Comparison of ENCODE assay signal across 11 cellular contexts in the genomic region with DNA sequence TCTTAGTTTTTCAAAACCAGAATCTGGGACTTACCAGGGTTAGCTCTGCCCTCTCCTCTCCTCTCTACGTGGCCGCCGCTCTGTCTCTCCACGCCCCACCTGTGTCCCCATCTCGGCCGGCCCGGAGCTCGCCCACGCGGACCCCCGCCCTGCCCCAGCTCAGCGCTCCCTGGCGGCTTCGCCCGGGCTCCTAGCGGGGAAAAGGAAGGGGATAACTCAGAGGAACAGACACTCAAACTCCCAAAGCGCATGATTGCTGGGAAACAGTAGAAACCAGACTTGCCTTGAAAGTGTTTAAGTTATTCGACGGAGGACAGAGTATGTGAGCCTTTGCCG. TPM values are rescaled to one million over a fixed set of nuclear protein-coding genes. Genes with fewer than 3 reads are reported as not detected.
DNase-seq lines count a peak whose midpoint lies in the region; ATAC-seq, FAIRE-seq and TF ChIP-seq lines count a peak whose summit lies in the region.
"Had no signal": no experiment of that assay in that cellular context is flagged by ENCODE, and none has a peak within 500 bp of the region (broad histone marks: within the 10 kb centered on the region; RNA-seq: fewer than 3 reads in every experiment).

No MANE protein-coding gene starts in this region.

- DNase-seq in GM10266 (ENCODE audit: extremely low spot score), result no peak
- peak; percentile 32 for DNase-seq in WERI-Rb-1
- DNase-seq in endothelial cell of umbilical vein (ENCODE audit: low read depth, low spot score), result no peak
- no peak for DNase-seq in cardiac septum (ENCODE audit: low spot score)
- no peak for DNase-seq in DMS 273 (lab: John Stamatoyannopoulos, UW; ENCODE audit: unreplicated experiment)
- DNase-seq: activated CD8-positive, alpha-beta memory T cell treated with anti-CD3 and anti-CD28 coated beads, Interleukin-2, amount 50 U/mL, for 48 hours; cortex of kidney; NCI-H1694 treated with DMSO at 0.1 percent for 48 hours had no signal

- no peaks in the 10 kb centered on the region for H3K79me2 ChIP-seq in endothelial cell of umbilical vein (ENCODE audit: control insufficient read depth, insufficient read depth, low read length)

- H3K4me3 ChIP-seq in WERI-Rb-1 (ENCODE audit: low read depth, low read length) (peak overlapping the region; percentile 96), endothelial cell of umbilical vein (replicated peaks in 1 of 3; ENCODE audit: insufficient read depth in 1 of 3, low read depth in 1 of 3, low read length in 3 of 3) (no peak overlapping the region), rectal smooth muscle tissue (ENCODE audit: low read length) (peak overlapping the region; percentile 39)

- H2AFZ ChIP-seq in endothelial cell of umbilical vein (ENCODE audit: low read depth, low read length), result no peak overlapping the region

- TF ChIP-seq CTCF in GM10266 (IDR thresholded peaks at IDR 0.05; ENCODE audit: control insufficient read depth, insufficient read depth, low read depth, missing control alignments) (peak; percentile 7), WERI-Rb-1 (IDR thresholded peaks at IDR 0.05; ENCODE audit: low read depth, low read length) (no peak), endothelial cell of umbilical vein (IDR thresholded peaks at IDR 0.05; ENCODE audit: extremely low read depth in 1 of 2, insufficient read depth in 1 of 2, low read depth in 1 of 2, low read length in 2 of 2) (no peak)

- dilution Hi-C loops in endothelial cell of umbilical vein (cut with MboI; ENCODE audit: extremely low pct_ligation_motif_present, low sequenced_read_pairs), result no loop called here

- no peak overlapping the region for H3K4me2 ChIP-seq in endothelial cell of umbilical vein (ENCODE audit: insufficient read depth, low read length)

- no peaks in the 10 kb centered on the region for H3K9me1 ChIP-seq in endothelial cell of umbilical vein (replicated peaks; ENCODE audit: control insufficient read depth, extremely low read depth, insufficient read depth, low read length)

- TF ChIP-seq POLR2A in endothelial cell of umbilical vein (IDR thresholded peaks at IDR 0.05; ENCODE audit: low read depth, low read length), result no peak

- BruUV-seq in endothelial cell of umbilical vein (replicated peaks; lab: Mats Ljungman, UMichigan), result no TSS peak

- H3K36me3 ChIP-seq in WERI-Rb-1, result peaks cover 90% of the 10 kb centered on the region
- no peaks in the 10 kb centered on the region for H3K36me3 ChIP-seq in endothelial cell of umbilical vein (ENCODE audit: control insufficient read depth in 2 of 2, extremely low read depth in 1 of 2, insufficient read depth in 2 of 2, low read length in 2 of 2)
- no peaks in the 10 kb centered on the region for H3K36me3 ChIP-seq in rectal smooth muscle tissue (ENCODE audit: control insufficient read depth, insufficient read depth, low read length)

- POLR2A ChIA-PET in endothelial cell of umbilical vein (lab: Charles Lee), result no interaction called here

- H3K27me3 ChIP-seq in WERI-Rb-1 (ENCODE audit: insufficient read depth, low read depth, severe bottlenecking) (no peaks in the 10 kb centered on the region), endothelial cell of umbilical vein (ENCODE audit: control insufficient read depth in 2 of 2, insufficient read depth in 2 of 2, low read length in 2 of 2) (peaks cover 88 to 100% of the 10 kb centered on the region in 2 experiments), rectal smooth muscle tissue (ENCODE audit: control insufficient read depth, insufficient read depth, low read length) (peaks cover 52% of the 10 kb centered on the region)

- no peaks in the 10 kb centered on the region for H3K9me3 ChIP-seq in WERI-Rb-1 (ENCODE audit: severe bottlenecking)
- H3K9me3 ChIP-seq in endothelial cell of umbilical vein (replicated peaks; ENCODE audit: control insufficient read depth, insufficient read depth, low read length), result no peaks in the 10 kb centered on the region

- H3K27ac ChIP-seq in WERI-Rb-1 (peak overlapping the region; percentile 97), endothelial cell of umbilical vein (ENCODE audit: insufficient read depth, low read depth, low read length) (no peak overlapping the region), rectal smooth muscle tissue (ENCODE audit: low read depth, low read length) (peak overlapping the region; percentile 12)

- H3K9ac ChIP-seq in endothelial cell of umbilical vein (replicated peaks; ENCODE audit: extremely low read depth, insufficient read depth, low read length) (no peak overlapping the region), rectal smooth muscle tissue (ENCODE audit: low read length) (no peak overlapping the region)

- FAIRE-seq in endothelial cell of umbilical vein (lab: Jason Lieb, UNC), result no peak

- ATAC-seq in GM19455 (IDR thresholded peaks at IDR 0.05; ENCODE audit: unreplicated experiment) (no peak), GM21723 (IDR thresholded peaks at IDR 0.05; ENCODE audit: unreplicated experiment) (no peak)

- intact Hi-C loops in endothelial cell of umbilical vein (cut with micrococcal nuclease), result loop anchor here (10.0 kb wide), 1 partner anchor 523 kb away; no protein-coding TSS in a partner anchor
- intact Hi-C loops in cardiac septum (cut with DNase I), result no loop called here

- H3K4me1 ChIP-seq in endothelial cell of umbilical vein (ENCODE audit: control insufficient read depth, extremely low read depth, insufficient read depth, low read length), result peaks cover 23% of the 10 kb centered on the region
- peaks cover 3% of the 10 kb centered on the region for H3K4me1 ChIP-seq in rectal smooth muscle tissue (ENCODE audit: control insufficient read depth, insufficient read depth, low read length)

- CTCF ChIA-PET in endothelial cell of umbilical vein (lab: Charles Lee), result interaction anchor here (1.0 kb wide), 1 partner anchor 12 kb away, joined by 4 read pairs; no protein-coding TSS in a partner anchor

- H4K20me1 ChIP-seq in endothelial cell of umbilical vein (replicated peaks; ENCODE audit: control insufficient read depth, extremely low read depth, insufficient read depth, low read length), result no peaks in the 10 kb centered on the region

TF ChIP-seq in endothelial cell of umbilical vein, 7 proteins besides CTCF, POLR2A, EP300 and RAD21:
- TF ChIP-seq JUN (IDR thresholded peaks at IDR 0.05; ENCODE audit: borderline replicate concordance, insufficient read depth, insufficient read length, low read depth) (no peak), MAX (IDR thresholded peaks at IDR 0.05; ENCODE audit: insufficient read depth, insufficient read length) (no peak), EZH2 (IDR thresholded peaks at IDR 0.05; ENCODE audit: borderline replicate concordance, low read depth, low read length, severe bottlenecking) (peak; percentile 91)

RNA-seq across cellular contexts. Expression of gene ISL2, which starts 5.4 kb away (rescaled TPM):
- total RNA-seq in endothelial cell of umbilical vein (not detected in 2 replicates), cardiac septum (not detected)
- polyA plus RNA-seq in endothelial cell of umbilical vein, result 0.05 and 0.10 TPM in 2 replicates
- polyA plus RNA-seq in endothelial cell of umbilical vein (2011; cell fraction: cytosol; rRNA removed), result 0.06 TPM in 1 of 2 replicates, not detected in the other
- polyA plus RNA-seq in endothelial cell of umbilical vein (2011; cell fraction: nucleus; rRNA removed), result 0.34 TPM in 1 of 2 replicates, not detected in the other
- not detected in 2 replicates for polyA plus RNA-seq in endothelial cell of umbilical vein (2012)
- 0.11 TPM in 1 of 2 replicates, not detected in the other for polyA minus RNA-seq in endothelial cell of umbilical vein
- 4.2 TPM for polyA minus RNA-seq in endothelial cell of umbilical vein (2011; cell fraction: cytosol; rRNA and poly(A)+ RNA removed)
- polyA minus RNA-seq in endothelial cell of umbilical vein (2011; cell fraction: nucleus; rRNA and poly(A)+ RNA removed), result not detected in 2 replicates

RNA-seq across cellular contexts. Expression of gene ETFA, which starts 30.7 kb away (rescaled TPM):
- 116 and 123 TPM in 2 replicates for total RNA-seq in endothelial cell of umbilical vein
- polyA plus RNA-seq in endothelial cell of umbilical vein, result 75.8 and 102 TPM in 2 replicates
- 137 and 154 TPM in 2 replicates for polyA plus RNA-seq in endothelial cell of umbilical vein (2011; cell fraction: cytosol; rRNA removed)
- 85.8 and 105 TPM in 2 replicates for polyA plus RNA-seq in endothelial cell of umbilical vein (2011; cell fraction: nucleus; rRNA removed)
- polyA plus RNA-seq in endothelial cell of umbilical vein (2012), result 162 and 177 TPM in 2 replicates
- polyA minus RNA-seq in endothelial cell of umbilical vein, result 93.1 and 110 TPM in 2 replicates
- polyA minus RNA-seq in endothelial cell of umbilical vein (2011; cell fraction: cytosol; rRNA and poly(A)+ RNA removed), result 143 TPM
- polyA minus RNA-seq in endothelial cell of umbilical vein (2011; cell fraction: nucleus; rRNA and poly(A)+ RNA removed), result 45.3 and 59.5 TPM in 2 replicates
- 351 TPM for total RNA-seq in cardiac septum

Comparison
In these comparisons a context has a peak if more than half of its experiments do, and no peak if none do; other contexts are left out.
1. H3K4me3 ChIP-seq: peak in WERI-Rb-1 (single experiment) and rectal smooth muscle tissue (single experiment); none in endothelial cell of umbilical vein (0 of 3).